Comparison of ENCODE assay signal across 8 cellular contexts in genomic region chr6:35727935-35728662, GRCh38. TPM values are rescaled to one million over a fixed set of nuclear protein-coding genes. Genes with fewer than 3 reads are reported as not detected.
DNase-seq lines count a peak whose midpoint lies in the region; ATAC-seq and TF ChIP-seq lines count a peak whose summit lies in the region.

No MANE protein-coding gene starts in this region.

- CTCF ChIA-PET in HEK293 (lab: Yijun Ruan, JAX), result interaction anchor here (0.6 to 3.5 kb wide), 6 partner anchors 8 to 205 kb away, joined by 3 to 22 read pairs (median 5); partner anchors contain the start of gene ARMC12

- H3K4me1 ChIP-seq in ES-I3 (ENCODE audit: insufficient read depth, low read length) (peaks cover 36% of the 10 kb centered on the region), HEK293 (ENCODE audit: control insufficient read depth, insufficient read depth, low read length) (peaks cover 23% of the 10 kb centered on the region), adrenal gland (replicated peaks in 1 of 2) (peaks cover 67 to 90% of the 10 kb centered on the region in 2 donors), heart right ventricle (peaks cover 30 to 90% (median 65%) of the 10 kb centered on the region in 9 donors)

- DNase-seq in NCI-H1105 treated with DMSO at 0.1 percent for 48 hours (lab: John Stamatoyannopoulos, UW) (peak; percentile 90), T follicular helper cell (ENCODE audit: low read depth) (peak; percentile 78), adrenal gland (peak; percentile 94 to 98 (median 96)), heart right ventricle (peak; percentile 88 to 95), posterior cingulate gyrus (peak; percentile 77 to 98 (median 89)), type B pancreatic cell (ENCODE audit: extremely low spot score, unreplicated experiment) (peak; percentile 80)

- peaks cover 16% of the 10 kb centered on the region for H3K27me3 Mint-ChIP-seq in type B pancreatic cell

- H3K36me3 ChIP-seq in ES-I3 (ENCODE audit: insufficient read depth, low read length) (no peaks in the 10 kb centered on the region), HEK293 (ENCODE audit: control insufficient read depth in 2 of 2, insufficient read depth in 1 of 2, low read length in 2 of 2) (no peaks in the 10 kb centered on the region), adrenal gland (replicated peaks in 1 of 2) (no peaks in the 10 kb centered on the region), heart right ventricle (no peaks in the 10 kb centered on the region)

- no peaks in the 10 kb centered on the region for H3K36me3 Mint-ChIP-seq in type B pancreatic cell

- peak overlapping the region; percentile 65 for H3K9ac ChIP-seq in ES-I3 (ENCODE audit: low read depth, low read length)

- POLR2A ChIA-PET in HEK293 (lab: Yijun Ruan, JAX), result interaction anchor here (0.9 to 2.8 kb wide), 14 partner anchors 8 to 257 kb away, joined by 3 to 14 read pairs (median 4); partner anchors contain the start of genes FKBP5 and TEAD3

- H3K4me1 Mint-ChIP-seq in type B pancreatic cell (ENCODE audit: unreplicated experiment), result peaks cover 47% of the 10 kb centered on the region

- TF ChIP-seq POLR2A in adrenal gland (IDR thresholded peaks at IDR 0.05), result peak; percentile 61 to 83

- 1 to 23% (median 3%) methylated on average over 3 to 57 of the region's 57 CpGs for WGBS in adrenal gland, 4 donors
- 1 to 2% methylated on average over 42 to 57 of the region's 57 CpGs for WGBS in heart right ventricle, 2 donors

- intact Hi-C loops in adrenal gland (cut with DNase I), result loop anchor here in 1 of 2 donors (5.0 kb wide), 1 partner anchor 41 kb away; the partner anchor contains the start of gene FKBP5
- intact Hi-C loops in heart right ventricle (cut with DNase I), result loop anchor here in 9 of 10 donors (1.0 to 5.0 kb wide), 5 partner anchors 36 to 127 kb away; partner anchors contain the start of gene FKBP5 (in 6 of the 9)
- intact Hi-C loops in posterior cingulate gyrus (cut with DNase I), result no loop called here

- peak overlapping the region; percentile 69 for H3K27ac Mint-ChIP-seq in type B pancreatic cell

- H3K27ac ChIP-seq in HEK293 (ENCODE audit: extremely low read depth, low read depth, low read length) (peak overlapping the region; percentile 91), adrenal gland (peak overlapping the region; percentile 93 to 100 (median 98)), heart right ventricle (peak overlapping the region; percentile 94 to 100 (median 99))

- TF ChIP-seq CTCF in HEK293 (tag by site-specific recombination; IDR thresholded peaks at IDR 0.05), result peak; percentile 5; the same call in 1 of the 2 replicates
- TF ChIP-seq CTCF in adrenal gland (IDR thresholded peaks at IDR 0.05), result peak in 3 of 6 experiments; percentile 9 to 21 (median 21)
- TF ChIP-seq CTCF in heart right ventricle (IDR thresholded peaks at IDR 0.05), result no peak
- TF ChIP-seq CTCF in type B pancreatic cell (conservative IDR thresholded peaks at IDR 0.05), result no peak

- H3K9me3 Mint-ChIP-seq in type B pancreatic cell, result no peaks in the 10 kb centered on the region

- H3K27me3 ChIP-seq in adrenal gland, result no peaks in the 10 kb centered on the region
- no peaks in the 10 kb centered on the region for H3K27me3 ChIP-seq in heart right ventricle

- ATAC-seq in heart right ventricle, result peak; percentile 61 to 77 (median 68)

- H3K4me3 ChIP-seq in HEK293 (ENCODE audit: low read depth, low read length) (peak overlapping the region; percentile 47), adrenal gland (peak overlapping the region in 2 of 4 donors; percentile 23 to 51), heart right ventricle (peak overlapping the region in 9 of 10 donors; percentile 40 to 73 (median 63))

- H3K4me3 Mint-ChIP-seq in type B pancreatic cell, result peak overlapping the region; percentile 88

- H3K9me3 ChIP-seq in ES-I3 (ENCODE audit: control insufficient read depth, insufficient read depth, low read length) (no peaks in the 10 kb centered on the region), HEK293 (ENCODE audit: control insufficient read depth, insufficient read depth, low read depth, low read length) (no peaks in the 10 kb centered on the region), adrenal gland (replicated peaks in 1 of 3) (no peaks in the 10 kb centered on the region), heart right ventricle (no peaks in the 10 kb centered on the region)

TF ChIP-seq in HEK293, 187 proteins besides CTCF, POLR2A, EP300 and RAD21 (continues in another document):
- no peak for TF ChIP-seq ZNF513 (tag by site-specific recombination; IDR thresholded peaks at IDR 0.05)
- TF ChIP-seq ZNF19 (tag by site-specific recombination; IDR thresholded peaks at IDR 0.05; ENCODE audit: low read depth), result no peak
- no peak for TF ChIP-seq ZBTB1 (tag by site-specific recombination; IDR thresholded peaks at IDR 0.05)
- no peak for TF ChIP-seq ZNF133 (tag by site-specific recombination; IDR thresholded peaks at IDR 0.05)
- no peak for TF ChIP-seq ZNF473 (tag by site-specific recombination; IDR thresholded peaks at IDR 0.05)
- no peak for TF ChIP-seq ZNF394 (tag by site-specific recombination; IDR thresholded peaks at IDR 0.05; ENCODE audit: borderline replicate concordance)
- TF ChIP-seq KLF7 (tag by site-specific recombination; IDR thresholded peaks at IDR 0.05; ENCODE audit: borderline replicate concordance), result no peak
- 0 out of 2 replicates have a peak, but pooled peaks have one; percentile 30 for TF ChIP-seq KLF1 (tag by site-specific recombination; IDR thresholded peaks at IDR 0.05)
- peak; percentile 61; the same call in 1 of the 2 replicates for TF ChIP-seq ZBTB20 (tag by site-specific recombination; IDR thresholded peaks at IDR 0.05)
- 0 out of 2 replicates have a peak, but pooled peaks have one; percentile 33 for TF ChIP-seq REST (tag by site-specific recombination; IDR thresholded peaks at IDR 0.05)

RNA-seq across cellular contexts. Expression of gene ARMC12, which starts 8.7 kb away (rescaled TPM):
- total RNA-seq in adrenal gland (10 to 100 TPM in 1 of 8 donors, 1 to 10 TPM in 3, under 1 TPM in 3, not detected in 1; 0.29 to 44.7 (median 1.1) TPM), heart right ventricle (under 1 TPM in 4 of 10 donors, not detected in 6; 0.20 to 0.37 (median 0.24) TPM), type B pancreatic cell (ENCODE audit: low replicate concordance) (0.26 and 1.8 TPM in 2 replicates)
- polyA plus RNA-seq in adrenal gland (1 to 10 TPM in 2 of 3 donors, under 1 TPM in 1; 0.81 to 6.9 (median 6.8) TPM), heart right ventricle (under 1 TPM; 0.16 to 0.95 TPM)

RNA-seq across cellular contexts. Expression of gene FKBP5, which starts 39.4 kb away (rescaled TPM):
- total RNA-seq in adrenal gland, result 100 to 1,000 TPM in 7 of 8 donors, 10 to 100 TPM in 1; 79.8 to 234 (median 121) TPM
- polyA plus RNA-seq in adrenal gland, result 100 to 1,000 TPM in 1 of 3 donors, 10 to 100 TPM in 2; 23.8 to 163 (median 65.7) TPM
- 100 to 1,000 TPM in 3 of 10 donors, 10 to 100 TPM in 7; 20.3 to 151 (median 45.3) TPM for total RNA-seq in heart right ventricle
- polyA plus RNA-seq in heart right ventricle, result 100 to 1,000 TPM in 1 of 2 donors, 10 to 100 TPM in 1; 40.5 to 199 TPM
- 2.0 and 12.5 TPM in 2 replicates for total RNA-seq in type B pancreatic cell (ENCODE audit: low replicate concordance)

RNA-seq across cellular contexts. Expression of gene CLPSL2, which starts 48.3 kb away (rescaled TPM):
- total RNA-seq in adrenal gland (not detected), heart right ventricle (not detected), type B pancreatic cell (ENCODE audit: low replicate concordance) (not detected in 2 replicates)
- polyA plus RNA-seq in adrenal gland (not detected), heart right ventricle (not detected)

RNA-seq across cellular contexts. Expression of gene CLPSL1, which starts 52.7 kb away (rescaled TPM):
- total RNA-seq in adrenal gland (not detected), heart right ventricle (not detected), type B pancreatic cell (ENCODE audit: low replicate concordance) (not detected in 2 replicates)
- polyA plus RNA-seq in adrenal gland (not detected), heart right ventricle (not detected)
